Comparison of ENCODE assay signal across 20 cellular contexts in genomic region chr12:51087818-51088217, GRCh38. TPM values are rescaled to one million over a fixed set of nuclear protein-coding genes. Genes with fewer than 3 reads are reported as not detected.
DNase-seq lines count a peak whose midpoint lies in the region; ATAC-seq, FAIRE-seq and TF ChIP-seq lines count a peak whose summit lies in the region.
"Had no signal": no experiment of that assay in that cellular context is flagged by ENCODE, and none has a peak within 500 bp of the region (broad histone marks: within the 10 kb centered on the region; RNA-seq: fewer than 3 reads in every experiment).

No MANE protein-coding gene starts in this region.

- H3K27ac Mint-ChIP-seq in activated CD4-positive, alpha-beta T cell treated with anti-CD3 and anti-CD28 coated beads for 36 hours: peak overlapping the region; percentile 64
- H3K27ac Mint-ChIP-seq in activated CD4-positive, alpha-beta memory T cell treated with anti-CD3 and anti-CD28 coated beads for 36 hours: peak overlapping the region; percentile 21

- no peaks in the 10 kb centered on the region for H3K27me3 ChIP-seq in GM12878 (replicated peaks in 1 of 2; ENCODE audit: control insufficient read depth in 2 of 2, insufficient read depth in 2 of 2, low read length in 1 of 2)
- H3K27me3 ChIP-seq: right atrium auricular region had no signal

- peak; percentile 67 for DNase-seq in activated CD4-positive, alpha-beta T cell treated with anti-CD3 and anti-CD28 coated beads for 36 hours
- no peak for DNase-seq in activated CD4-positive, alpha-beta T cell treated with anti-CD3 and anti-CD28 coated beads, Interleukin-2, amount 50 U/mL, for 4 hours
- DNase-seq in GM12864 (ENCODE audit: low read depth): peak; percentile 24
- DNase-seq in activated CD4-positive, alpha-beta memory T cell treated with anti-CD3 and anti-CD28 coated beads for 36 hours: peak; percentile 66
- peak; percentile 40 for DNase-seq in GM12878 (ENCODE audit: low read depth, low spot score)
- no peak for DNase-seq in mesenteric fat pad (ENCODE audit: low spot score)
- DNase-seq in NK-92 treated with Interleukin-12 subunit alpha and Interleukin-12 subunit beta, amount 100 ng/mL, for 24 hours (lab: John Stamatoyannopoulos, UW): no peak
- no peak for DNase-seq in globus pallidus (ENCODE audit: low spot score)
- DNase-seq: activated gamma-delta T cell treated with Interleukin-2 at 50 U/mL for 16 hours, AML-193, COR-L47, H7, islet precursor cell, Kasumi-1, NCI-H1048, NCI-H2081 had no signal

- peaks cover 9% of the 10 kb centered on the region; the same call in 1 of the 2 replicates for H3K4me1 ChIP-seq in GM12878 (ENCODE audit: control insufficient read depth, insufficient read depth, low read length)
- H3K4me1 ChIP-seq: right atrium auricular region had no signal

- intact Hi-C loops in activated CD4-positive, alpha-beta T cell treated with anti-CD3 and anti-CD28 coated beads for 36 hours (cut with DNase I, micrococcal nuclease): no loop called here
- intact Hi-C loops in activated CD4-positive, alpha-beta memory T cell treated with anti-CD3 and anti-CD28 coated beads for 36 hours (cut with micrococcal nuclease): loop anchor here (1.0 kb wide), 1 partner anchor 114 kb away; no protein-coding TSS in a partner anchor
- intact Hi-C loops in GM12878 (cut with micrococcal nuclease; ENCODE audit: unreplicated experiment): no loop called here

- H3K27ac ChIP-seq in GM12878 (ENCODE audit: control insufficient read depth, insufficient read depth): peak overlapping the region; percentile 48; the same call in 1 of the 2 replicates
- H3K27ac ChIP-seq: 22Rv1, right atrium auricular region had no signal

- TF ChIP-seq RAD21 in GM12878 (IDR thresholded peaks at IDR 0.05; ENCODE audit: insufficient read depth, low read depth, low read length): no peak

- H3K4me3 Mint-ChIP-seq in activated CD4-positive, alpha-beta T cell treated with anti-CD3 and anti-CD28 coated beads for 36 hours: peak overlapping the region; percentile 7
- H3K4me3 Mint-ChIP-seq in activated CD4-positive, alpha-beta memory T cell treated with anti-CD3 and anti-CD28 coated beads for 36 hours: no peak overlapping the region

- H2AFZ ChIP-seq in GM12878 (ENCODE audit: control insufficient read depth, low read depth, low read length): no peak overlapping the region

- WGBS in GM12878 (ENCODE audit: insufficient coverage, insufficient replicate concordance, low lambda C conversion rate, missing lambda C conversion rate): 6% methylated on average over 3 of the region's 3 CpGs

- no peak for TF ChIP-seq POLR2A in GM12878 (IDR thresholded peaks at IDR 0.05; ENCODE audit: low read depth, low read length)

- H3K4me1 Mint-ChIP-seq in activated CD4-positive, alpha-beta T cell treated with anti-CD3 and anti-CD28 coated beads for 36 hours: peaks cover 24% of the 10 kb centered on the region
- H3K4me1 Mint-ChIP-seq in activated CD4-positive, alpha-beta memory T cell treated with anti-CD3 and anti-CD28 coated beads for 36 hours (ENCODE audit: low read depth): peaks cover 23% of the 10 kb centered on the region

- RAD21 ChIA-PET in GM12878 (lab: Charles Lee; ENCODE audit: unreplicated experiment): interaction anchor here (0.9 kb wide), 1 partner anchor 265 kb away, joined by 3 read pairs; no protein-coding TSS in a partner anchor

- FAIRE-seq in GM12878 (lab: Jason Lieb, UNC): no peak
- FAIRE-seq: urothelium cell line had no signal

- TF ChIP-seq CTCF in GM12864 (IDR thresholded peaks at IDR 0.05; ENCODE audit: low read depth, low read length, missing control alignments): no peak
- TF ChIP-seq CTCF in GM12878 (IDR thresholded peaks at IDR 0.05 in 2 of 3, conservative IDR thresholded peaks at IDR 0.05 in 1 of 3; ENCODE audit: control insufficient read depth in 2 of 3, extremely low read depth in 1 of 3, insufficient read depth in 1 of 3, low read depth in 3 of 3, low read length in 3 of 3): no peak

- peak; percentile 56 for ATAC-seq in activated CD4-positive, alpha-beta T cell treated with anti-CD3 and anti-CD28 coated beads for 36 hours
- peak; percentile 54 for ATAC-seq in GM12878

- H3K36me3 Mint-ChIP-seq in activated CD4-positive, alpha-beta T cell treated with anti-CD3 and anti-CD28 coated beads for 36 hours (ENCODE audit: low read depth): peaks cover 6% of the 10 kb centered on the region
- H3K36me3 Mint-ChIP-seq in activated CD4-positive, alpha-beta memory T cell treated with anti-CD3 and anti-CD28 coated beads for 36 hours: peaks cover 1% of the 10 kb centered on the region

- H3K9me3 ChIP-seq in GM12878 (replicated peaks; ENCODE audit: control insufficient read depth, insufficient read depth, low read length): no peaks in the 10 kb centered on the region
- H3K9me3 ChIP-seq: right atrium auricular region had no signal

- H3K36me3 ChIP-seq in GM12878 (ENCODE audit: control insufficient read depth in 2 of 2, insufficient read depth in 2 of 2, low read length in 1 of 2): no peaks in the 10 kb centered on the region; a peak in 2 of 4 replicates

- SMC1A ChIA-PET in GM12878 (lab: Charles Lee; ENCODE audit: uncharacterized antibody, unreplicated experiment): no interaction called here

- no TSS peak for BruUV-seq in GM12878 (replicated peaks; lab: Mats Ljungman, UMichigan)

- H3K4me3 ChIP-seq in GM12864 (ENCODE audit: low read depth, low read length): no peak overlapping the region
- H3K4me3 ChIP-seq in GM12878: no peak overlapping the region; the same call in 1 of the 2 replicates
- H3K4me3 ChIP-seq: lung, right atrium auricular region had no signal

- peak overlapping the region; percentile 35 for H3K4me2 ChIP-seq in GM12878 (ENCODE audit: control insufficient read depth, insufficient read depth)

- CTCF ChIA-PET in activated CD4-positive, alpha-beta T cell treated with anti-CD3 and anti-CD28 coated beads for 36 hours (lab: Charles Lee): no interaction called here
- CTCF ChIA-PET in activated CD4-positive, alpha-beta memory T cell treated with anti-CD3 and anti-CD28 coated beads for 36 hours (lab: Charles Lee): no interaction called here
- CTCF ChIA-PET in GM12878 (lab: Yijun Ruan, JAX): interaction anchor here (0.6 to 1.0 kb wide), 2 partner anchors 41 to 323 kb away, joined by 3 read pairs; no protein-coding TSS in a partner anchor

- no peaks in the 10 kb centered on the region; the same call in 1 of the 2 replicates for H3K79me2 ChIP-seq in GM12878 (ENCODE audit: control insufficient read depth, insufficient read depth, low read length)

- in situ Hi-C loops in GM12878 (cut with MboI): no loop called here

- no peak overlapping the region; the same call in 1 of the 2 replicates for H3K9ac ChIP-seq in GM12878 (ENCODE audit: control insufficient read depth, insufficient read depth, low read length)

- no peak for TF ChIP-seq EP300 in GM12878 (IDR thresholded peaks at IDR 0.05; ENCODE audit: borderline replicate concordance in 1 of 2, control insufficient read depth in 1 of 2, low read depth in 2 of 2, low read length in 2 of 2)

- H3K9me3 Mint-ChIP-seq in activated CD4-positive, alpha-beta T cell treated with anti-CD3 and anti-CD28 coated beads for 36 hours (ENCODE audit: low read depth): no peaks in the 10 kb centered on the region
- H3K9me3 Mint-ChIP-seq in activated CD4-positive, alpha-beta memory T cell treated with anti-CD3 and anti-CD28 coated beads for 36 hours: no peaks in the 10 kb centered on the region

- no peaks in the 10 kb centered on the region for H3K27me3 Mint-ChIP-seq in activated CD4-positive, alpha-beta T cell treated with anti-CD3 and anti-CD28 coated beads for 36 hours
- no peaks in the 10 kb centered on the region for H3K27me3 Mint-ChIP-seq in activated CD4-positive, alpha-beta memory T cell treated with anti-CD3 and anti-CD28 coated beads for 36 hours

- no peaks in the 10 kb centered on the region for H4K20me1 ChIP-seq in GM12878 (ENCODE audit: control insufficient read depth, insufficient read depth)

- POLR2A ChIA-PET in activated CD4-positive, alpha-beta T cell treated with anti-CD3 and anti-CD28 coated beads for 36 hours (lab: Charles Lee): no interaction called here
- POLR2A ChIA-PET in activated CD4-positive, alpha-beta memory T cell treated with anti-CD3 and anti-CD28 coated beads for 36 hours (lab: Charles Lee): no interaction called here
- POLR2A ChIA-PET in GM12878 (lab: Charles Lee): no interaction called here

RNA-seq across cellular contexts. Expression of gene CSRNP2, which starts 4.4 kb away (rescaled TPM):
- 10 to 100 TPM; 12.8 to 13.6 TPM for total RNA-seq in activated CD4-positive, alpha-beta T cell treated with anti-CD3 and anti-CD28 coated beads for 36 hours
- total RNA-seq in activated CD4-positive, alpha-beta memory T cell treated with anti-CD3 and anti-CD28 coated beads for 36 hours: 10 to 100 TPM; 19.2 to 20.2 TPM
- 13.4 and 15.2 TPM in 2 replicates for total RNA-seq in GM12878 (2013; cell fraction: nucleolus; rRNA removed)
- total RNA-seq in GM12878 (2014; rRNA removed): 7.9 and 8.3 TPM in 2 replicates
- 4.4 and 5.0 TPM in 2 replicates for total RNA-seq in GM12878 (2014; rRNA removed; fragmentation: Illumina TruSeq; extraction: Trizol)
- 9.9 and 12.1 TPM in 2 replicates for total RNA-seq in GM12878 (2021)
- 2.2 TPM for polyA plus RNA-seq in GM12878 (2011; ENCODE audit: low read depth)
- 5.6 and 6.4 TPM in 2 replicates for polyA plus RNA-seq in GM12878 (2011; rRNA removed)
- 3.7 and 3.8 TPM in 2 replicates for polyA plus RNA-seq in GM12878 (2011; cell fraction: cytosol; rRNA removed)
- 5.3 and 5.7 TPM in 2 replicates for polyA plus RNA-seq in GM12878 (2011; cell fraction: nucleus; rRNA removed)
- polyA plus RNA-seq in GM12878 (2012): 3.4 TPM in 2 replicates
- polyA plus RNA-seq in GM12878 (2014; fragmentation: Illumina TruSeq; extraction: Trizol): 7.8 and 8.8 TPM in 2 replicates
- polyA plus RNA-seq in GM12878 (2014; fragmentation: Nextera tagmentation; extraction: Ambion mirVana): 1 to 10 TPM; 1.2 to 1.4 TPM
- polyA plus RNA-seq in GM12878 (2014; rRNA removed): 6.1 and 8.1 TPM in 2 replicates
- polyA plus RNA-seq in GM12878 (2016; fragmentation: Nextera tagmentation; extraction: Ambion mirVana): 1 to 10 TPM; 4.8 to 6.9 TPM
- 5.4 and 6.8 TPM in 2 replicates for polyA minus RNA-seq in GM12878 (2011; rRNA and poly(A)+ RNA removed)
- 3.2 and 4.1 TPM in 2 replicates for polyA minus RNA-seq in GM12878 (2011; cell fraction: cytosol; rRNA and poly(A)+ RNA removed)
- 3.0 and 5.2 TPM in 2 replicates for polyA minus RNA-seq in GM12878 (2011; cell fraction: nucleus; rRNA and poly(A)+ RNA removed)
- total RNA-seq in mesenteric fat pad: 33.6 TPM

RNA-seq across cellular contexts. Expression of gene LETMD1, which starts 39.7 kb away (rescaled TPM):
- total RNA-seq in activated CD4-positive, alpha-beta T cell treated with anti-CD3 and anti-CD28 coated beads for 36 hours: 10 to 100 TPM; 69.6 to 79.6 TPM
- 10 to 100 TPM; 79.8 to 84.0 TPM for total RNA-seq in activated CD4-positive, alpha-beta memory T cell treated with anti-CD3 and anti-CD28 coated beads for 36 hours
- 184 and 193 TPM in 2 replicates for total RNA-seq in GM12878 (2013; cell fraction: nucleolus; rRNA removed)
- total RNA-seq in GM12878 (2014; rRNA removed) (59.9 and 72.0 TPM in 2 replicates), GM12878 (2014; rRNA removed; fragmentation: Illumina TruSeq; extraction: Trizol) (54.9 and 58.3 TPM in 2 replicates), GM12878 (2021) (44.7 and 48.1 TPM in 2 replicates), mesenteric fat pad (49.1 TPM)
- polyA plus RNA-seq in GM12878 (2011; ENCODE audit: low read depth): 67.3 TPM
- polyA plus RNA-seq in GM12878 (2011; rRNA removed) (115 and 116 TPM in 2 replicates), GM12878 (2014; fragmentation: Illumina TruSeq; extraction: Trizol) (91.2 and 91.8 TPM in 2 replicates), GM12878 (2014; fragmentation: Nextera tagmentation; extraction: Ambion mirVana) (10 to 100 TPM; 36.5 to 37.1 TPM), GM12878 (2014; rRNA removed) (79.0 and 82.6 TPM in 2 replicates), GM12878 (2016; fragmentation: Nextera tagmentation; extraction: Ambion mirVana) (10 to 100 TPM; 30.3 to 33.7 TPM)
- 98.4 and 120 TPM in 2 replicates for polyA plus RNA-seq in GM12878 (2011; cell fraction: cytosol; rRNA removed)
- polyA plus RNA-seq in GM12878 (2011; cell fraction: nucleus; rRNA removed): 100 and 108 TPM in 2 replicates
- polyA plus RNA-seq in GM12878 (2012): 70.1 and 80.3 TPM in 2 replicates
- 114 and 123 TPM in 2 replicates for polyA minus RNA-seq in GM12878 (2011; rRNA and poly(A)+ RNA removed)
- 24.1 and 27.3 TPM in 2 replicates for polyA minus RNA-seq in GM12878 (2011; cell fraction: cytosol; rRNA and poly(A)+ RNA removed)
- 42.1 and 53.9 TPM in 2 replicates for polyA minus RNA-seq in GM12878 (2011; cell fraction: nucleus; rRNA and poly(A)+ RNA removed)

Comparison
In these comparisons a context has a peak if more than half of its experiments do, and no peak if none do; other contexts are left out.
1. DNase-seq: peak in activated CD4-positive, alpha-beta T cell treated with anti-CD3 and anti-CD28 coated beads for 36 hours (single experiment), GM12864 (single experiment), activated CD4-positive, alpha-beta memory T cell treated with anti-CD3 and anti-CD28 coated beads for 36 hours (single experiment) and GM12878 (single experiment); none in activated CD4-positive, alpha-beta T cell treated with anti-CD3 and anti-CD28 coated beads, Interleukin-2, amount 50 U/mL, for 4 hours (0 of 2), mesenteric fat pad (single experiment), NK-92 treated with Interleukin-12 subunit alpha and Interleukin-12 subunit beta, amount 100 ng/mL, for 24 hours (single experiment) and globus pallidus (single experiment).